In genomic region chr15:40939909-40940801, GRCh38 we compare ENCODE assay signal across 8 cellular contexts. TPM values are rescaled to one million over a fixed set of nuclear protein-coding genes. Genes with fewer than 3 reads are reported as not detected.
DNase-seq lines count a peak whose midpoint lies in the region; ATAC-seq and TF ChIP-seq lines count a peak whose summit lies in the region.

No MANE protein-coding gene starts in this region.

- no peak overlapping the region for H3K4me2 ChIP-seq in trophoblast cell (ENCODE audit: low read length)

- H3K9ac ChIP-seq in endodermal cell (ENCODE audit: extremely low read depth, low read length, poor library complexity, severe bottlenecking): no peak overlapping the region
- no peak overlapping the region for H3K9ac ChIP-seq in rectal smooth muscle tissue (ENCODE audit: low read length)
- H3K9ac ChIP-seq in trophoblast cell (ENCODE audit: low read length): no peak overlapping the region

- no peak overlapping the region for H2BK5ac ChIP-seq in trophoblast cell (ENCODE audit: low read depth, low read length, poor library complexity)

- H2AK5ac ChIP-seq in trophoblast cell (ENCODE audit: low read length): no peak overlapping the region

- no peak overlapping the region for H4K12ac ChIP-seq in trophoblast cell (ENCODE audit: low read depth, low read length)

- peaks cover 5% of the 10 kb centered on the region for H3K79me1 ChIP-seq in trophoblast cell (ENCODE audit: low read length)

- no peak overlapping the region for H3K18ac ChIP-seq in trophoblast cell (ENCODE audit: low read length)

- H2BK120ac ChIP-seq in trophoblast cell (ENCODE audit: insufficient read depth, low read length, poor library complexity): no peak overlapping the region

- no peaks in the 10 kb centered on the region for H3K9me3 Mint-ChIP-seq in endodermal cell

- H3K27me3 Mint-ChIP-seq in endodermal cell (ENCODE audit: insufficient read depth): peaks cover 72% of the 10 kb centered on the region

- WGBS in endodermal cell (ENCODE audit: insufficient coverage in 1 of 2, insufficient read length in 1 of 2), 2 experiments: 81 to 92% methylated on average over 11 to 17 of the region's 17 CpGs
- no CpG with 5 or more reads among the region's 17 CpGs for WGBS in trophoblast cell (ENCODE audit: extremely low coverage, insufficient coverage, insufficient read length)

- DNase-seq in GM12865 (ENCODE audit: low read depth): peak; percentile 64
- DNase-seq in NCI-H2171 (lab: John Stamatoyannopoulos, UW): peak; percentile 63
- no peak for DNase-seq in endodermal cell
- no peak for DNase-seq in T-helper 2 cell
- DNase-seq in midbrain (lab: John Stamatoyannopoulos, UW): no peak
- no peak for DNase-seq in trophoblast cell

- no peak overlapping the region for H4K91ac ChIP-seq in trophoblast cell (ENCODE audit: low read depth, low read length)

- H3K4me1 ChIP-seq in endodermal cell (ENCODE audit: control insufficient read depth, insufficient read depth, low read length) (no peaks in the 10 kb centered on the region), rectal smooth muscle tissue (ENCODE audit: control insufficient read depth, insufficient read depth, low read length) (no peaks in the 10 kb centered on the region), trophoblast cell (ENCODE audit: control insufficient read depth in 1 of 2, insufficient read depth in 2 of 2, low read length in 2 of 2) (peaks cover 3 to 7% of the 10 kb centered on the region in 2 experiments)

- no peaks in the 10 kb centered on the region for H3K36me3 Mint-ChIP-seq in endodermal cell (ENCODE audit: low read depth)

- no peak overlapping the region for H3K14ac ChIP-seq in trophoblast cell (ENCODE audit: low read length)

- no peak for ATAC-seq in HG02852 (IDR thresholded peaks at IDR 0.05; ENCODE audit: unreplicated experiment)

- H3K4me3 ChIP-seq in GM12865 (ENCODE audit: low read depth, low read length) (peak overlapping the region; percentile 60), endodermal cell (ENCODE audit: low read length) (no peak overlapping the region), rectal smooth muscle tissue (ENCODE audit: low read length) (no peak overlapping the region), trophoblast cell (ENCODE audit: low read depth, low read length) (no peak overlapping the region)

- H4K8ac ChIP-seq in trophoblast cell (ENCODE audit: low read depth, low read length): no peak overlapping the region

- H2AFZ ChIP-seq in trophoblast cell (ENCODE audit: insufficient read depth, low read length, poor library complexity): no peak overlapping the region

- H3K4me1 Mint-ChIP-seq in endodermal cell: peaks cover 4% of the 10 kb centered on the region

- H3K36me3 ChIP-seq in endodermal cell (ENCODE audit: control insufficient read depth, insufficient read depth, low read length) (no peaks in the 10 kb centered on the region), rectal smooth muscle tissue (ENCODE audit: control insufficient read depth, insufficient read depth, low read length) (peaks cover 1% of the 10 kb centered on the region), trophoblast cell (ENCODE audit: control insufficient read depth in 1 of 2, insufficient read depth in 2 of 2, low read length in 2 of 2) (no peaks in the 10 kb centered on the region)

- H3K27ac ChIP-seq in endodermal cell (ENCODE audit: low read depth, low read length) (no peak overlapping the region), rectal smooth muscle tissue (ENCODE audit: low read depth, low read length) (peak overlapping the region; percentile 12), trophoblast cell (ENCODE audit: low read depth, low read length) (no peak overlapping the region)

- H3K9me3 ChIP-seq in endodermal cell (ENCODE audit: control insufficient read depth, low read length) (no peaks in the 10 kb centered on the region), trophoblast cell (ENCODE audit: insufficient read depth, low read depth, low read length) (peaks cover 1% of the 10 kb centered on the region)

- H3K27ac Mint-ChIP-seq in endodermal cell: no peak overlapping the region

- H3K4ac ChIP-seq in trophoblast cell (ENCODE audit: low read depth, low read length): no peak overlapping the region

- H3K4me3 Mint-ChIP-seq in endodermal cell: peak overlapping the region; percentile 49

- TF ChIP-seq CTCF in GM12865 (IDR thresholded peaks at IDR 0.05; ENCODE audit: insufficient read depth, low read depth, low read length, missing control alignments) (no peak), endodermal cell (conservative IDR thresholded peaks at IDR 0.05) (no peak)

- no peak overlapping the region for H3K23ac ChIP-seq in trophoblast cell (ENCODE audit: low read length)

- H2BK12ac ChIP-seq in trophoblast cell (ENCODE audit: low read length): no peak overlapping the region

- H3K27me3 ChIP-seq in endodermal cell (ENCODE audit: control insufficient read depth, insufficient read depth, low read length, poor library complexity, severe bottlenecking) (peaks cover 28% of the 10 kb centered on the region), rectal smooth muscle tissue (ENCODE audit: control insufficient read depth, insufficient read depth, low read length) (no peaks in the 10 kb centered on the region), trophoblast cell (ENCODE audit: insufficient read depth, low read length) (peaks cover 4% of the 10 kb centered on the region)

- H3K79me2 ChIP-seq in trophoblast cell (ENCODE audit: control insufficient read depth, insufficient read depth, low read length, poor library complexity): peaks cover 3% of the 10 kb centered on the region

RNA-seq across cellular contexts. Expression of gene DLL4, which starts 11.0 kb away (rescaled TPM):
- under 1 TPM; 0.20 to 0.64 TPM for total RNA-seq in endodermal cell
- polyA plus RNA-seq in endodermal cell (2013, experiment 1 of 2): 0.64 TPM
- 0.66 TPM for polyA plus RNA-seq in endodermal cell (2013, experiment 2 of 2)
- 0.05 and 0.06 TPM in 2 replicates for polyA plus RNA-seq in trophoblast cell (2013)

RNA-seq across cellular contexts. Expression of gene CHAC1, which starts 13.1 kb away (rescaled TPM):
- 1 to 10 TPM; 6.8 to 9.0 TPM for total RNA-seq in endodermal cell
- polyA plus RNA-seq in endodermal cell (2013, experiment 1 of 2): 28.5 TPM
- polyA plus RNA-seq in endodermal cell (2013, experiment 2 of 2): 11.2 TPM
- polyA plus RNA-seq in trophoblast cell (2013): 48.6 and 53.4 TPM in 2 replicates

RNA-seq across cellular contexts. Expression of gene VPS18, which starts 45.9 kb away (rescaled TPM):
- total RNA-seq in endodermal cell: 10 to 100 TPM; 26.6 to 29.0 TPM
- polyA plus RNA-seq in endodermal cell (2013, experiment 1 of 2): 14.6 TPM
- 13.9 TPM for polyA plus RNA-seq in endodermal cell (2013, experiment 2 of 2)
- 14.3 and 14.7 TPM in 2 replicates for polyA plus RNA-seq in trophoblast cell (2013)

Comparison
In these comparisons a context has a peak if more than half of its experiments do, and no peak if none do; other contexts are left out.
1. DNase-seq: peak in GM12865 (single experiment) and NCI-H2171 (single experiment); none in endodermal cell (single experiment), T-helper 2 cell (0 of 5), midbrain (single experiment) and trophoblast cell (0 of 2).